Comparison of ENCODE assay signal across 10 cellular contexts in the genomic region with DNA sequence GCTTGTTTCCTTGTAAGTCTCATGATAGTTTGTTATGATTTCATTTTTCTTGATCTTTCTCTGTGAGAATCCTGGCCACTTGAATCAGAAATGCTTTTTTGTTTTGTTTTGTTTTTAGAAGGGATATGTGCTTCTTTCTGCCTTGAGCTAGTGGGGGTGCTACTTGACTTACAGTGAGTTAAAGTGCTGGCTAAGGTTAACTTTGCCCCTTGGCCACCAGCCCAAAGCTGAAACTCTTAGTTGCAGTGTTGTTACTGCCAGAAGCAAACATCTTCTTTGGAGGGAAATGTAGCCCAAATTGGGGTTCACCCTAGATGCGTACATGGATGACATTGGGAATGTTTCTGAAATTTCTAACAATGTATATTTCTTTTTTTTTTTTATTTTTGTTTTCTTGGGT.
"Had no signal": no experiment of that assay in that cellular context is flagged by ENCODE, and none has a peak within 500 bp of the region (broad histone marks: within the 10 kb centered on the region; RNA-seq: fewer than 3 reads in every experiment).

No MANE protein-coding gene starts in this region.

- H3K9ac ChIP-seq: KMS-11 had no signal

- H3K4me1 ChIP-seq: HAP-1 had no signal

- H3K27ac Mint-ChIP-seq: HFFc6, IgD-negative memory B cell had no signal

- H3K27ac ChIP-seq: HL-60, KMS-11 had no signal

- H3K27me3 Mint-ChIP-seq: IgD-negative memory B cell had no signal

- H3K9me3 Mint-ChIP-seq: HFFc6, IgD-negative memory B cell had no signal

- ATAC-seq: HCT116 had no signal

- FAIRE-seq: HTR-8/SVneo had no signal

- DNase-seq: GOT3, H7, HFFc6, KBM-7 had no signal

- H3K4me2 ChIP-seq: KMS-11 had no signal

- H3K9me3 ChIP-seq: HAP-1 had no signal

- H3K4me3 Mint-ChIP-seq: HFFc6, IgD-negative memory B cell had no signal

- H3K36me3 ChIP-seq: HAP-1 had no signal

- H3K4me1 Mint-ChIP-seq: IgD-negative memory B cell had no signal

- H3K4me3 ChIP-seq: HAP-1 had no signal
